In the genomic region with DNA sequence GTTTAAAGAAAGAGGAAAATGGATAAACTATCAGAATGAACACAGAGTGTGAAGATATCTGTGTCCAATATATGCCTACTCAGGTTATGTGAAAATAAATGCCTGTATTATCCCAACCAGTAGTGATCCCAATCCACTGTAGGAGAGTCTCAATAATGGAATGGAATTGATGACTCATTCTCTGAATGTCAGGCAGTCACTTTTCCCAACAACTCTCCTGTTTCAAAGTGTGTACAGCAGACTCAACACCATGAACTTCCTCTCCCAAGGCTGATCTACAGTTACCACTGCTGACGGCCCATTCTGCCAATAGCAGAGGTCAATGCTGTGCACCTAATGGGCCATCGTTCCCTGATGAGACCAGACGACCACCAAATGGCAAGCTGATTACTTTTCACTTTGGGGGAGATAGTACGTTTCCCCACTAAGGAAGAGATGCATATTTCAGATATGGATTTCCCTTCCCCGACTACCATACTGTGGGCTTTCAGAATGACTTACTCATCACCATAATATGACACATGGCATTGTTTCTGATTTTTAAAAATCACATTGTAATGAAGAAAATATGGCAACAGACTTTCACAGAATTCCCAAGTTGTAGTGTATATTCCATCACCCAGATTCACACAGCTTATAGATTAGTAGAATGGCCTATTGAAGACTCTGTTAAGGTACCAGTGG, we compare ENCODE assay signal across 26 cellular contexts.
DNase-seq lines count a peak whose midpoint lies in the region; ATAC-seq lines count a peak whose summit lies in the region.
"Had no signal": no experiment of that assay in that cellular context is flagged by ENCODE, and none has a peak within 500 bp of the region (broad histone marks: within the 10 kb centered on the region; RNA-seq: fewer than 3 reads in every experiment).

No MANE protein-coding gene starts in this region.

- H3K36me3 ChIP-seq in subcutaneous abdominal adipose tissue (ENCODE audit: control insufficient read depth in 5 of 5, insufficient read depth in 5 of 5, low read length in 5 of 5) = no peaks in the 10 kb centered on the region
- H3K36me3 ChIP-seq: esophagus muscularis mucosa, gastroesophageal sphincter had no signal

- peak overlapping the region; percentile 72 for H3K27ac ChIP-seq in subcutaneous abdominal adipose tissue (ENCODE audit: low read depth, low read length)
- H3K27ac ChIP-seq: 22Rv1, esophagus muscularis mucosa, gastroesophageal sphincter, VCaP had no signal

- no peak for ATAC-seq in HG02588 (IDR thresholded peaks at IDR 0.05; ENCODE audit: unreplicated experiment)
- ATAC-seq: activated naive CD8-positive, alpha-beta T cell treated with anti-CD3 and anti-CD28 coated beads, Interleukin-2, amount 50 U/mL, for 24 hours; gastroesophageal sphincter; natural killer cell treated with Interleukin-12 subunit alpha and Interleukin-12 subunit beta and Interleukin-15 and Interleukin-18, amount 100 ng/mL, for 72 hours had no signal

- H3K4me3 ChIP-seq in subcutaneous abdominal adipose tissue (ENCODE audit: low read depth in 1 of 5, low read length in 5 of 5) = no peak overlapping the region
- H3K4me3 ChIP-seq: esophagus muscularis mucosa, gastroesophageal sphincter had no signal

- no peaks in the 10 kb centered on the region for H3K9me3 ChIP-seq in subcutaneous abdominal adipose tissue (ENCODE audit: control insufficient read depth in 5 of 5, low read length in 5 of 5)
- H3K9me3 ChIP-seq: esophagus muscularis mucosa, gastroesophageal sphincter had no signal

- peaks cover 0 to 16% (median 9%) of the 10 kb centered on the region in 5 donors for H3K4me1 ChIP-seq in subcutaneous abdominal adipose tissue (ENCODE audit: control insufficient read depth in 5 of 5, insufficient read depth in 5 of 5, low read length in 5 of 5)
- H3K4me1 ChIP-seq: esophagus muscularis mucosa, gastroesophageal sphincter had no signal

- DNase-seq in DMS53 (lab: John Stamatoyannopoulos, UW) = peak; percentile 5
- no peak for DNase-seq in DMS53 treated with DMSO at 0.1 percent for 48 hours (lab: John Stamatoyannopoulos, UW; ENCODE audit: unreplicated experiment)
- DNase-seq in HS-5 (ENCODE audit: low read depth) = peak; percentile 56
- peak; percentile 2 for DNase-seq in UCSD-AML1 (lab: John Stamatoyannopoulos, UW; ENCODE audit: unreplicated experiment)
- no peak for DNase-seq in glomerular visceral epithelial cell (ENCODE audit: extremely low spot score)
- no peak for DNase-seq in activated gamma-delta T cell (lab: John Stamatoyannopoulos, UW)
- DNase-seq: activated CD4-positive, alpha-beta T cell treated with anti-CD3 and anti-CD28 coated beads for 48 hours; activated gamma-delta T cell treated with Interleukin-2 at 50 U/mL for 16 hours; activated naive CD8-positive, alpha-beta T cell treated with anti-CD3 and anti-CD28 coated beads, Interleukin-2, amount 50 U/mL, for 24 hours; activated T-cell treated with anti-CD3 and anti-CD28 coated beads, Interleukin-2, amount 50 U/mL, for 1 hour; CD4-positive, alpha-beta memory T cell; dermis blood vessel endothelial cell; GDM1; IMR-90; islet precursor cell; NCI-H1417; NCI-H2029 treated with DMSO at 0.1 percent for 48 hours; NCI-H226; RPMI8226 had no signal

- no peak overlapping the region for H3K9ac ChIP-seq in subcutaneous abdominal adipose tissue (ENCODE audit: low read length in 5 of 5)

- H3K27me3 ChIP-seq in subcutaneous abdominal adipose tissue (ENCODE audit: control insufficient read depth in 5 of 5, insufficient read depth in 4 of 5, low read length in 5 of 5) = no peaks in the 10 kb centered on the region
- H3K27me3 ChIP-seq: esophagus muscularis mucosa, gastroesophageal sphincter had no signal

Comparison
In these comparisons a context has a peak if more than half of its experiments do, and no peak if none do; other contexts are left out.
1. DNase-seq: peak in DMS53 (single experiment), HS-5 (single experiment) and UCSD-AML1 (single experiment); none in DMS53 treated with DMSO at 0.1 percent for 48 hours (single experiment), glomerular visceral epithelial cell (single experiment) and activated gamma-delta T cell (single experiment).